In the genomic region with DNA sequence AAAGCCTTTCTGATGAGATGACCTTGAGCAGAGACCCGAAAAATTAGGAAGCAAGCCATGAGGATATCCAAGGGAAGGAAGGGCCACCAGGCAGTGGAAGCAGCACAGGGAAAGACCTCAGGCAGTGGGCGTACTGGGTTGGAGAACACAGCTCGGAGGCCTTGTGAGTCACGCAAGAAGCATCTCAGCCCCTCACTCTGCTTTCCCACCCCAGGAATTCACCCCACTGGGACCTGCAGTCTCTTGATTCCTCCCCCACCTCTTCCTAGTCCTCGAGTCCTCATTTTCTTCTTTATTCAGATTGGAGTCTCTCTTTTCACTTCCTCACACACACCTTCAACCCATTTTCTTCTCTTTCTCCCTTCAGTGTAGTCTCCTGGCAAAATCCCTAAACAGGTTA, we compare ENCODE assay signal across 20 cellular contexts. TPM values are rescaled to one million over a fixed set of nuclear protein-coding genes. Genes with fewer than 3 reads are reported as not detected.
DNase-seq lines count a peak whose midpoint lies in the region; ATAC-seq and TF ChIP-seq lines count a peak whose summit lies in the region.
"Had no signal": no experiment of that assay in that cellular context is flagged by ENCODE, and none has a peak within 500 bp of the region (broad histone marks: within the 10 kb centered on the region; RNA-seq: fewer than 3 reads in every experiment).

No MANE protein-coding gene starts in this region.

- DNase-seq in CD14-positive monocyte (ENCODE audit: low spot score) (no peak), IMR-90 (peak; percentile 58), brain microvascular endothelial cell (peak; percentile 77), kidney tubule cell (ENCODE audit: low spot score) (peak; percentile 4), esophagus squamous epithelium (lab: John Stamatoyannopoulos, UW) (no peak), NCI-H774 (lab: John Stamatoyannopoulos, UW) (no peak)
- DNase-seq in activated effector memory CD4-positive, alpha-beta T cell treated with Interleukin-2 at 50 U/mL for 16 hours: no peak
- DNase-seq: caudate nucleus; COR-L47; effector memory CD8-positive, alpha-beta T cell; gastrocnemius medialis; GDM1; mammary epithelial cell; MG63; NCI-H187 treated with DMSO at 0.1 percent for 48 hours; NCI-H524; T-helper 9 cell had no signal

- no peak overlapping the region for H4K5ac ChIP-seq in IMR-90 (ENCODE audit: low read depth, low read length)

- H4K91ac ChIP-seq in IMR-90 (ENCODE audit: insufficient read depth, low read depth, low read length): no peak overlapping the region

- POLR2A ChIA-PET in IMR-90 (lab: Charles Lee; ENCODE audit: unreplicated experiment): no interaction called here

- no peak overlapping the region for H3K4me3 Mint-ChIP-seq in CD14-positive monocyte
- H3K4me3 Mint-ChIP-seq: activated naive CD8-positive, alpha-beta T cell; effector memory CD8-positive, alpha-beta T cell; nephron had no signal

- peak overlapping the region; percentile 27; the same call in 1 of the 2 replicates for H3K4ac ChIP-seq in IMR-90 (ENCODE audit: low read depth, low read length)

- no peak for TF ChIP-seq POLR2A in IMR-90 (IDR thresholded peaks at IDR 0.05; ENCODE audit: low read depth, low read length)
- TF ChIP-seq POLR2A in esophagus squamous epithelium (IDR thresholded peaks at IDR 0.05): no peak

- peak overlapping the region; percentile 45 for H2AFZ ChIP-seq in IMR-90 (replicated peaks; ENCODE audit: low read length, poor library complexity)

- H3K36me3 ChIP-seq in IMR-90 (ENCODE audit: control insufficient read depth, insufficient read depth, low read length) (peaks cover 32% of the 10 kb centered on the region), brain microvascular endothelial cell (replicated peaks) (peaks cover 27% of the 10 kb centered on the region), esophagus squamous epithelium (peaks cover 0 to 98% (median 13%) of the 10 kb centered on the region in 3 donors)

- peak overlapping the region; percentile 9 for H2BK5ac ChIP-seq in IMR-90 (ENCODE audit: low read depth, low read length, poor library complexity, severe bottlenecking)

- no peak overlapping the region for H3K4me3 ChIP-seq in IMR-90 (ENCODE audit: insufficient read depth, low read depth, low read length)
- no peak overlapping the region for H3K4me3 ChIP-seq in brain microvascular endothelial cell (ENCODE audit: low read depth, low read length)
- H3K4me3 ChIP-seq in esophagus squamous epithelium: no peak overlapping the region
- H3K4me3 ChIP-seq: gastrocnemius medialis, MG63 had no signal

- intact Hi-C loops in CD14-positive monocyte (cut with micrococcal nuclease): loop anchor here in 1 of 2 donors (5.0 kb wide), 1 partner anchor 262 kb away; no protein-coding TSS in a partner anchor
- intact Hi-C loops in IMR-90 (cut with micrococcal nuclease): no loop called here
- intact Hi-C loops in esophagus squamous epithelium (cut with DNase I): loop anchor here (5.0 kb wide), 1 partner anchor 162 kb away; no protein-coding TSS in a partner anchor

- TF ChIP-seq RAD21 in IMR-90 (IDR thresholded peaks at IDR 0.05; ENCODE audit: low read length): no peak; the same call in 1 of the 2 replicates

- peaks cover 7% of the 10 kb centered on the region for H3K4me1 Mint-ChIP-seq in CD14-positive monocyte

- peaks cover 26 to 48% of the 10 kb centered on the region in 2 experiments for H3K79me1 ChIP-seq in IMR-90 (ENCODE audit: low read depth in 1 of 2, low read length in 2 of 2)

- TF ChIP-seq CTCF in CD14-positive monocyte (IDR thresholded peaks at IDR 0.05) (no peak), IMR-90 (conservative IDR thresholded peaks at IDR 0.05; ENCODE audit: low read depth, low read length) (no peak), brain microvascular endothelial cell (IDR thresholded peaks at IDR 0.05; ENCODE audit: low read depth, low read length, missing control alignments) (peak; percentile 10), esophagus squamous epithelium (IDR thresholded peaks at IDR 0.05) (no peak)

- no TSS peak for BruUV-seq in IMR-90 (replicated peaks; lab: Mats Ljungman, UMichigan)

- H3K14ac ChIP-seq in IMR-90 (replicated peaks; ENCODE audit: low read depth, low read length): peak overlapping the region; percentile 55

- dilution Hi-C loops in IMR-90 (cut with HindIII; ENCODE audit: low sequenced_read_pairs, unreplicated experiment): no loop called here

- H3K27me3 ChIP-seq in IMR-90 (ENCODE audit: control insufficient read depth, insufficient read depth, low read length): no peaks in the 10 kb centered on the region
- H3K27me3 ChIP-seq in brain microvascular endothelial cell (replicated peaks): no peaks in the 10 kb centered on the region
- H3K27me3 ChIP-seq in esophagus squamous epithelium: no peaks in the 10 kb centered on the region
- H3K27me3 ChIP-seq: gastrocnemius medialis, MG63 had no signal

- no peaks in the 10 kb centered on the region for H3K9me3 Mint-ChIP-seq in CD14-positive monocyte
- H3K9me3 Mint-ChIP-seq: effector memory CD8-positive, alpha-beta T cell; nephron had no signal

- H3K23ac ChIP-seq in IMR-90 (ENCODE audit: low read depth, low read length): no peak overlapping the region

- H3K9ac ChIP-seq in IMR-90 (ENCODE audit: low read depth, low read length): no peak overlapping the region

- H3K9me1 ChIP-seq in IMR-90 (ENCODE audit: insufficient read depth, low read length): peaks cover 8% of the 10 kb centered on the region

- H3K4me1 ChIP-seq in IMR-90 (ENCODE audit: control insufficient read depth, insufficient read depth, low read length): peaks cover 6% of the 10 kb centered on the region; the same call in 1 of the 2 replicates
- H3K4me1 ChIP-seq in esophagus squamous epithelium: peaks cover 0 to 29% (median 0%) of the 10 kb centered on the region in 3 donors

- H3K9me3 ChIP-seq in IMR-90 (ENCODE audit: control insufficient read depth, insufficient read depth, low read length) (no peaks in the 10 kb centered on the region), esophagus squamous epithelium (no peaks in the 10 kb centered on the region)
- H3K9me3 ChIP-seq: gastrocnemius medialis, MG63 had no signal

- no peak overlapping the region for H3K18ac ChIP-seq in IMR-90 (ENCODE audit: low read depth, low read length)

- no peaks in the 10 kb centered on the region for H3K27me3 Mint-ChIP-seq in CD14-positive monocyte (ENCODE audit: low read depth in 3 of 3)
- H3K27me3 Mint-ChIP-seq: activated naive CD8-positive, alpha-beta T cell; effector memory CD8-positive, alpha-beta T cell had no signal

- peak overlapping the region in 4 of 7 donors; percentile 13 to 70 (median 48) for H3K27ac Mint-ChIP-seq in CD14-positive monocyte
- H3K27ac Mint-ChIP-seq: activated naive CD8-positive, alpha-beta T cell had no signal

- 0 out of 4 replicates have a peak overlapping the region, but pooled peaks of 1 of the 2 experiments have one; percentile 65 for H4K8ac ChIP-seq in IMR-90 (ENCODE audit: low read depth in 2 of 2, low read length in 2 of 2)

- H3K27ac ChIP-seq in IMR-90 (ENCODE audit: insufficient read depth, low read length) (no peak overlapping the region), brain microvascular endothelial cell (peak overlapping the region; percentile 39), esophagus squamous epithelium (peak overlapping the region in 1 of 4 donors; percentile 23)

- 0 out of 2 replicates have a peak overlapping the region, but pooled peaks have one; percentile 17 for H2BK20ac ChIP-seq in IMR-90 (ENCODE audit: low read depth, low read length)

- H3K56ac ChIP-seq in IMR-90 (ENCODE audit: extremely low read depth, insufficient read depth, low read length): no peak overlapping the region

- 0 out of 2 replicates have a peak, but pooled peaks cover 3% of the 10 kb centered on the region for H4K20me1 ChIP-seq in IMR-90 (ENCODE audit: insufficient read depth, low read length)

- H2BK120ac ChIP-seq in IMR-90 (ENCODE audit: low read depth, low read length): no peak overlapping the region

- peak overlapping the region; percentile 73 for H2AK9ac ChIP-seq in IMR-90 (replicated peaks; ENCODE audit: low read depth, low read length, poor library complexity)

- H2BK15ac ChIP-seq in IMR-90 (ENCODE audit: low read depth, low read length): 0 out of 3 replicates have a peak overlapping the region, but pooled peaks have one; percentile 3

- ATAC-seq in IMR-90 (ENCODE audit: low read depth) (0 out of 2 replicates have a peak, but pooled peaks have one; percentile 35), esophagus mucosa (no peak)
- ATAC-seq: effector memory CD8-positive, alpha-beta T cell; gastrocnemius medialis had no signal

- H3K36me3 Mint-ChIP-seq in CD14-positive monocyte: peaks cover 48 to 52% of the 10 kb centered on the region in 2 donors

- in situ Hi-C loops in IMR-90 (cut with MboI; ENCODE audit: low sequenced_read_pairs): loop anchor here (10.0 kb wide), 1 partner anchor 244 kb away; the partner anchor contains the start of gene BPI
- in situ Hi-C loops in brain microvascular endothelial cell (cut with HindIII; ENCODE audit: low pct_ligation_motif_present, low sequenced_read_pairs): no loop called here

- no peak overlapping the region for H2AK5ac ChIP-seq in IMR-90 (ENCODE audit: low read depth, low read length)

- WGBS in IMR-90 (ENCODE audit: extremely low coverage in 2 of 2, insufficient read length in 1 of 2), 2 experiments: 90% methylated on average over 2 of the region's 5 CpGs; no CpG with 5 or more reads in 1 of the 2 experiments
- WGBS in esophagus squamous epithelium, 2 donors: 76 to 83% methylated on average over 5 of the region's 5 CpGs

- no peak overlapping the region for H3K4me2 ChIP-seq in IMR-90 (ENCODE audit: low read depth, low read length)

- CTCF ChIA-PET in IMR-90 (lab: Yijun Ruan, JAX): interaction anchor here (0.6 to 2.1 kb wide), 3 partner anchors 13 to 289 kb away, joined by 3 to 6 read pairs (median 6); no protein-coding TSS in a partner anchor

TF ChIP-seq in IMR-90, 13 proteins besides CTCF, POLR2A, EP300 and RAD21:
- TF ChIP-seq BHLHE40 (IDR thresholded peaks at IDR 0.05; ENCODE audit: low read depth, low read length): no peak
- peak; percentile 96 for TF ChIP-seq MAZ (IDR thresholded peaks at IDR 0.05; ENCODE audit: borderline replicate concordance, low read depth, low read length)
TF ChIP-seq in IMR-90: peak in this region for 1.

RNA-seq across cellular contexts. Expression of gene RPRD1B, which starts 27.0 kb away (rescaled TPM):
- polyA plus RNA-seq in CD14-positive monocyte: 1 to 10 TPM; 3.6 to 4.7 TPM
- total RNA-seq in IMR-90 (2012; rRNA removed): 8.4 and 9.2 TPM in 2 replicates
- polyA plus RNA-seq in IMR-90 (2012; rRNA removed): 7.8 and 9.9 TPM in 2 replicates
- polyA plus RNA-seq in IMR-90 (2012; cell fraction: cytosol; rRNA removed): 3.4 and 3.9 TPM in 2 replicates
- 5.4 and 21.8 TPM in 2 replicates for polyA plus RNA-seq in IMR-90 (2012; cell fraction: nucleus; rRNA removed; ENCODE audit: low replicate concordance)
- 10 to 100 TPM; 15.2 to 25.9 (median 23.6) TPM for total RNA-seq in esophagus squamous epithelium
- 24.1 TPM for total RNA-seq in esophagus mucosa

RNA-seq across cellular contexts. Expression of gene TTI1, which starts 27.3 kb away (rescaled TPM):
- polyA plus RNA-seq in CD14-positive monocyte: 1 to 10 TPM; 6.4 to 8.8 TPM
- total RNA-seq in IMR-90 (2012; rRNA removed): 16.9 and 17.6 TPM in 2 replicates
- 12.5 and 13.4 TPM in 2 replicates for polyA plus RNA-seq in IMR-90 (2012; rRNA removed)
- 4.6 and 6.4 TPM in 2 replicates for polyA plus RNA-seq in IMR-90 (2012; cell fraction: cytosol; rRNA removed)
- 10.3 and 11.0 TPM in 2 replicates for polyA plus RNA-seq in IMR-90 (2012; cell fraction: nucleus; rRNA removed; ENCODE audit: low replicate concordance)
- total RNA-seq in esophagus squamous epithelium: 10 to 100 TPM in 3 of 4 donors, 1 to 10 TPM in 1; 5.1 to 14.7 (median 10.5) TPM
- total RNA-seq in esophagus mucosa: 8.1 TPM

Comparison
In these comparisons a context has a peak if more than half of its experiments do, and no peak if none do; other contexts are left out.
1. DNase-seq: peak in IMR-90 (single experiment), brain microvascular endothelial cell (single experiment) and kidney tubule cell (single experiment); none in CD14-positive monocyte (single experiment), esophagus squamous epithelium (single experiment), NCI-H774 (single experiment) and activated effector memory CD4-positive, alpha-beta T cell treated with Interleukin-2 at 50 U/mL for 16 hours (single experiment).